ENCODE assay signal across 1 cellular context in genomic region chr6:37051138-37052026, GRCh38.
TF ChIP-seq lines count a peak whose summit lies in the region.

No MANE protein-coding gene starts in this region.

TF ChIP-seq in WTC11, 78 proteins besides CTCF, POLR2A, EP300 and RAD21 (continued from another document and continues in another):
- TF ChIP-seq FOXP1 (CRISPR knock-in tag; IDR thresholded peaks at IDR 0.05; ENCODE audit: borderline replicate concordance) (peak; percentile 89; the same call in 1 of the 2 replicates), JUN (CRISPR knock-in tag; IDR thresholded peaks at IDR 0.05) (no peak), NFYB (CRISPR knock-in tag; conservative IDR thresholded peaks at IDR 0.05; ENCODE audit: low read depth) (no peak), IRF1 (CRISPR knock-in tag; IDR thresholded peaks at IDR 0.05) (peak; percentile 18; the same call in 1 of the 2 replicates), SMAD4 (CRISPR knock-in tag; IDR thresholded peaks at IDR 0.05) (no peak), GABPB1 (CRISPR knock-in tag; IDR thresholded peaks at IDR 0.05) (peak; percentile 70), ZNF512 (CRISPR knock-in tag; IDR thresholded peaks at IDR 0.05; ENCODE audit: borderline replicate concordance) (no peak), MYBL2 (CRISPR knock-in tag; IDR thresholded peaks at IDR 0.05) (no peak), ZNF263 (CRISPR knock-in tag; IDR thresholded peaks at IDR 0.05; ENCODE audit: low read depth) (no peak), ETV6 (CRISPR knock-in tag; IDR thresholded peaks at IDR 0.05) (peak; percentile 84), ZNF121 (CRISPR knock-in tag; IDR thresholded peaks at IDR 0.05) (peak; percentile 38), SP1 (CRISPR knock-in tag; conservative IDR thresholded peaks at IDR 0.05) (0 out of 2 replicates have a peak, but pooled peaks have one; percentile 48), HMGA2 (CRISPR knock-in tag; IDR thresholded peaks at IDR 0.05) (no peak), NFATC4 (CRISPR knock-in tag; IDR thresholded peaks at IDR 0.05) (no peak), ZNF317 (CRISPR knock-in tag; IDR thresholded peaks at IDR 0.05; ENCODE audit: borderline replicate concordance, low read depth) (no peak), GTF2I (CRISPR knock-in tag; conservative IDR thresholded peaks at IDR 0.05) (peak; percentile 56; the same call in 1 of the 2 replicates), HMGXB4 (CRISPR knock-in tag; IDR thresholded peaks at IDR 0.05) (peak; percentile 70; the same call in 1 of the 2 replicates), MAX (CRISPR knock-in tag; IDR thresholded peaks at IDR 0.05) (peak; percentile 81), ZNF532 (CRISPR knock-in tag; IDR thresholded peaks at IDR 0.05; ENCODE audit: borderline replicate concordance) (no peak), ZNF232 (CRISPR knock-in tag; IDR thresholded peaks at IDR 0.05) (no peak), ATF6 (CRISPR knock-in tag; IDR thresholded peaks at IDR 0.05) (no peak), GRHL2 (CRISPR knock-in tag; IDR thresholded peaks at IDR 0.05; ENCODE audit: insufficient replicate concordance, severe bottlenecking) (no peak), PRDM15 (CRISPR knock-in tag; IDR thresholded peaks at IDR 0.05) (0 out of 2 replicates have a peak, but pooled peaks have one; percentile 32), ZBTB43 (CRISPR knock-in tag; IDR thresholded peaks at IDR 0.05) (peak; percentile 79; the same call in 1 of the 2 replicates), E2F1 (CRISPR knock-in tag; IDR thresholded peaks at IDR 0.05) (no peak), MXD4 (CRISPR knock-in tag; IDR thresholded peaks at IDR 0.05; ENCODE audit: borderline replicate concordance) (no peak), OVOL2 (CRISPR knock-in tag; IDR thresholded peaks at IDR 0.05; ENCODE audit: borderline replicate concordance) (no peak), USF1 (CRISPR knock-in tag; IDR thresholded peaks at IDR 0.05) (no peak), ATF1 (CRISPR knock-in tag; IDR thresholded peaks at IDR 0.05) (no peak), NR3C1 (CRISPR knock-in tag; conservative IDR thresholded peaks at IDR 0.05; ENCODE audit: low read depth) (no peak), PREB (CRISPR knock-in tag; IDR thresholded peaks at IDR 0.05; ENCODE audit: borderline replicate concordance) (no peak), KAT7 (CRISPR knock-in tag; IDR thresholded peaks at IDR 0.05; ENCODE audit: borderline replicate concordance) (0 out of 2 replicates have a peak, but pooled peaks have one; percentile 49), ESRRA (CRISPR knock-in tag; IDR thresholded peaks at IDR 0.05; ENCODE audit: borderline replicate concordance) (no peak), MLX (CRISPR knock-in tag; IDR thresholded peaks at IDR 0.05) (peak; percentile 47; the same call in 1 of the 2 replicates), USF2 (CRISPR knock-in tag; IDR thresholded peaks at IDR 0.05) (no peak), ZNF138 (CRISPR knock-in tag; conservative IDR thresholded peaks at IDR 0.05) (no peak)
